8 cellular contexts compared by ENCODE assay signal in genomic region chr22:38700789-38701628, GRCh38. TPM values are rescaled to one million over a fixed set of nuclear protein-coding genes. Genes with fewer than 3 reads are reported as not detected.
DNase-seq lines count a peak whose midpoint lies in the region; ATAC-seq and TF ChIP-seq lines count a peak whose summit lies in the region.

Gene JOSD1 (minus strand): TSS chr22:38700943. CDS start chr22:38699987, 956 bp downstream.

- H3K27ac ChIP-seq in A673 (ENCODE audit: low read depth, low read length, poor library complexity, severe bottlenecking): peak within 1 kb of the TSS; percentile 96

- TSS peak; percentile 93 for BruUV-seq in A673 (replicated peaks; lab: Mats Ljungman, UMichigan)

- H3K27ac Mint-ChIP-seq in central memory CD8-positive, alpha-beta T cell (ENCODE audit: low read depth): peak within 1 kb of the TSS; percentile 99

- no peak for TF ChIP-seq CTCF in A673 (conservative IDR thresholded peaks at IDR 0.05; ENCODE audit: low read depth, low read length)

- POLR2A ChIA-PET in A673 (lab: Charles Lee; ENCODE audit: low non-redundant PET): no interaction called here

- no peaks in the 10 kb centered on the region for H3K27me3 Mint-ChIP-seq in central memory CD8-positive, alpha-beta T cell

- no peaks in the 10 kb centered on the region for H3K9me3 Mint-ChIP-seq in central memory CD8-positive, alpha-beta T cell

- no peaks in the 10 kb centered on the region for H3K27me3 ChIP-seq in A673 (replicated peaks; ENCODE audit: insufficient read depth, low read depth, low read length, poor library complexity)

- peaks cover 55% of the 10 kb centered on the region for H3K4me1 Mint-ChIP-seq in central memory CD8-positive, alpha-beta T cell

- H3K36me3 Mint-ChIP-seq in central memory CD8-positive, alpha-beta T cell (ENCODE audit: insufficient read depth): peaks cover 33% of the 10 kb centered on the region

- no peaks in the 10 kb centered on the region for H3K9me3 ChIP-seq in A673 (ENCODE audit: low read depth, low read length, poor library complexity, severe bottlenecking)

- H3K4me3 ChIP-seq in A673 (ENCODE audit: low read depth, low read length, poor library complexity, severe bottlenecking): peak within 1 kb of the TSS; percentile 94

- ATAC-seq in GM18867 (IDR thresholded peaks at IDR 0.05; ENCODE audit: unreplicated experiment) (peak; percentile 44), HG03175 (IDR thresholded peaks at IDR 0.05; ENCODE audit: unreplicated experiment) (peak; percentile 41)
- peak; percentile 40 for ATAC-seq in central memory CD8-positive, alpha-beta T cell (replicated peaks; ENCODE audit: extremely low read depth, poor library complexity, severe bottlenecking)

- H3K4me1 ChIP-seq in A673 (ENCODE audit: insufficient read depth, low read length, poor library complexity, severe bottlenecking): peaks cover 31% of the 10 kb centered on the region

- H3K4me3 Mint-ChIP-seq in central memory CD8-positive, alpha-beta T cell: peak within 1 kb of the TSS; percentile 87

- intact Hi-C loops in A673 (cut with micrococcal nuclease; ENCODE audit: unreplicated experiment): loop anchor here (10.0 kb wide), 1 partner anchor 196 kb away; the partner anchor contains the start of gene DDX17

- DNase-seq in A673 (ENCODE audit: low spot score): peak; percentile 96
- peak; percentile 81 to 98 for DNase-seq in NCI-H446 (lab: John Stamatoyannopoulos, UW)
- DNase-seq in activated CD4-positive, CD25-positive, alpha-beta regulatory T cell treated with anti-CD3 and anti-CD28 coated beads, Interleukin-2, amount 50 U/mL, for 72 hours: peak; percentile 98
- peak; percentile 99 for DNase-seq in central memory CD8-positive, alpha-beta T cell (ENCODE audit: low spot score in 2 of 2)
- peak; percentile 93 for DNase-seq in iris pigment epithelial cell (ENCODE audit: low read depth)
- DNase-seq in stimulated activated CD4-positive, alpha-beta T cell treated with anti-CD3 and anti-CD28 coated beads, Interleukin-12 subunit alpha, Interleukin-12 subunit beta, amount 100 ng/mL, for 24 hours (ENCODE audit: low read depth in 2 of 2): peak; percentile 95 to 97

- H3K36me3 ChIP-seq in A673 (ENCODE audit: insufficient read depth, low read length, poor library complexity, severe bottlenecking): peaks cover 4% of the 10 kb centered on the region

- CTCF ChIA-PET in A673 (lab: Charles Lee): no interaction called here

RNA-seq across cellular contexts. Expression of gene JOSD1, which starts in this region (rescaled TPM):
- 53.1 and 54.2 TPM in 2 replicates for total RNA-seq in A673 (2021)

Comparison
In these comparisons a context has a peak if more than half of its experiments do, and no peak if none do; other contexts are left out.
1. Peak in every context shown above with its lines: DNase-seq, ATAC-seq, H3K4me3 ChIP-seq and H3K27ac ChIP-seq.